Comparison of ENCODE assay signal across 28 cellular contexts in genomic region chr9:116382053-116382452, GRCh38.
"Had no signal": no experiment of that assay in that cellular context is flagged by ENCODE, and none has a peak within 500 bp of the region (broad histone marks: within the 10 kb centered on the region; RNA-seq: fewer than 3 reads in every experiment).

No MANE protein-coding gene starts in this region.

- H3K27me3 ChIP-seq: body of pancreas, esophagus muscularis mucosa, gastrocnemius medialis, heart left ventricle had no signal

- ATAC-seq: activated CD8-positive, alpha-beta T cell treated with anti-CD3 and anti-CD28 coated beads for 36 hours; activated T-cell treated with anti-CD3 and anti-CD28 coated beads, Interleukin-2, amount 50 U/mL, for 4 hours; activated T-helper 17 cell treated with anti-CD3 and anti-CD28 coated beads, Interleukin-2, amount 50 U/mL, for 72 hours; body of pancreas; effector memory CD8-positive, alpha-beta T cell; foreskin keratinocyte; gastrocnemius medialis; heart left ventricle; WTC11 had no signal

- H3K9me3 ChIP-seq: body of pancreas, esophagus muscularis mucosa, gastrocnemius medialis, heart left ventricle had no signal

- H3K36me3 ChIP-seq: esophagus muscularis mucosa, gastrocnemius medialis, heart left ventricle had no signal

- H3K4me1 ChIP-seq: body of pancreas, esophagus muscularis mucosa, gastrocnemius medialis, heart left ventricle had no signal

- DNase-seq: activated CD4-positive, alpha-beta T cell treated with anti-CD3 and anti-CD28 coated beads for 48 hours; activated CD4-positive, alpha-beta T cell treated with anti-CD3 and anti-CD28 coated beads, Interleukin-2, amount 50 U/mL, for 1 hour; activated CD4-positive, alpha-beta T cell treated with anti-CD3 and anti-CD28 coated beads, Interleukin-2, amount 50 U/mL, for 48 hours; activated CD8-positive, alpha-beta memory T cell treated with anti-CD3 and anti-CD28 coated beads for 24 hours; activated CD8-positive, alpha-beta T cell treated with anti-CD3 and anti-CD28 coated beads for 36 hours; activated effector memory CD4-positive, alpha-beta T cell treated with Interleukin-2 at 50 U/mL for 16 hours; activated gamma-delta T cell treated with Interleukin-2 at 50 U/mL for 16 hours; activated naive CD4-positive, alpha-beta T cell treated with anti-CD3 and anti-CD28 coated beads, Interleukin-2, amount 50 U/mL, for 16 hours; activated naive CD4-positive, alpha-beta T cell treated with Interleukin-2 at 50 U/mL for 16 hours; activated T-cell treated with anti-CD3 and anti-CD28 coated beads, Interleukin-2, amount 50 U/mL, for 4 hours; amygdala; aorta; body of pancreas; caudate nucleus; cortex of kidney; dermis blood vessel endothelial cell; effector CD4-positive, alpha-beta T cell; effector memory CD8-positive, alpha-beta T cell; foreskin keratinocyte; gastrocnemius medialis; glutamatergic neuron; heart left ventricle; T-helper 2 cell had no signal

- H3K4me3 ChIP-seq: body of pancreas, esophagus muscularis mucosa, gastrocnemius medialis, heart left ventricle had no signal

- FAIRE-seq: colon had no signal

- H3K27ac ChIP-seq: body of pancreas, esophagus muscularis mucosa, foreskin keratinocyte, gastrocnemius medialis, heart left ventricle, VCaP had no signal
